Comparison of ENCODE assay signal across 8 cellular contexts in the genomic region with DNA sequence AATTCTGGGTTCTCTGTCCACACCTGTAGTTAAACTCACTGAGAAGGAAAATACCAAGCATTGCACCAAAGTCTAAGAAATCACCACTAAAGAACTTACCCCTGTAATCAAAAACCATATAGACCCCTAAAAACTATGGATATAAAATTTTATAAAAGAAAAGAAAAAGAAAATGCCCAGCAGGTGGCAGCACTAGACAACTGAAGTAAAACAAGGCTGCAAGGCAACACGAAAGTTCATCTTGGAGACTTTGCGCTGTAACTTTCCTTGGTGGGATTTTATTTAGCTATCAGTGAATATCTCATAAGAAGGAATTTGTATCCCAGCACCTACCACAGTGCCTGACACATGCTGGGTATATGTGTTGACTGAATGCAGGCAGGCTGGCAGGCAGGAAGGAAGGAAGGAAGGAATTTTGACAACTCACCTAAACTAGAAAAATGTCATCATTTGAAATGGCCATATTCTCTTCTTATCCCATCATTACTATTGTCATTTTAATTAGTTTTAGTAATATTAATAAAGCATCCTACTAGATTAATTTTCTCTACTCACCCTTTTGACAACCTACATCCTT.
DNase-seq lines count a peak whose midpoint lies in the region; ATAC-seq and TF ChIP-seq lines count a peak whose summit lies in the region.

No MANE protein-coding gene starts in this region.

- ATAC-seq in T-cell (replicated peaks in 1 of 4) (no peak), GM18511 (IDR thresholded peaks at IDR 0.05; ENCODE audit: unreplicated experiment) (no peak)

- no peak for DNase-seq in GM06990 (ENCODE audit: extremely low read depth, insufficient read length)
- peak; percentile 39 to 88 (median 77) for DNase-seq in NCI-H1417 (lab: John Stamatoyannopoulos, UW)
- DNase-seq in T-cell, result peak in 33 of 34 experiments; percentile 6 to 80 (median 58)
- peak; percentile 76 for DNase-seq in amniotic epithelial cell (ENCODE audit: low read depth)
- DNase-seq in hepatic stellate cell (ENCODE audit: low spot score), result peak; percentile 42
- DNase-seq in spleen, result no peak
- DNase-seq in GM19238 (ENCODE audit: insufficient read length, low spot score), result no peak

- no peak overlapping the region for H3K4me3 ChIP-seq in GM06990 (replicated peaks; ENCODE audit: low read depth, low read length)
- H3K4me3 ChIP-seq in spleen, result no peak overlapping the region

- TF ChIP-seq CTCF in GM06990 (IDR thresholded peaks at IDR 0.05; ENCODE audit: insufficient read depth, low read length, poor library complexity, severe bottlenecking), result peak; percentile 39
- peak; percentile 27 to 66 (median 52) for TF ChIP-seq CTCF in spleen (IDR thresholded peaks at IDR 0.05 in 8 of 11, conservative IDR thresholded peaks at IDR 0.05 in 3 of 11)

- H3K4me3 Mint-ChIP-seq in T-cell, result no peak overlapping the region

- TF ChIP-seq POLR2A in spleen (IDR thresholded peaks at IDR 0.05), result no peak

- no peaks in the 10 kb centered on the region for H3K9me3 ChIP-seq in spleen

- H3K27me3 ChIP-seq in GM06990 (replicated peaks; ENCODE audit: control insufficient read depth, insufficient read depth, low read length) (no peaks in the 10 kb centered on the region), spleen (replicated peaks in 1 of 7) (no peaks in the 10 kb centered on the region)

- peaks cover 2 to 5% (median 2%) of the 10 kb centered on the region in 3 donors for H3K4me1 Mint-ChIP-seq in T-cell

- no peaks in the 10 kb centered on the region for H3K36me3 Mint-ChIP-seq in T-cell

- H3K27me3 Mint-ChIP-seq in T-cell, result peaks cover 2 to 3% of the 10 kb centered on the region in 2 donors

- WGBS in spleen, 5 donors, result 4 to 13% (median 9%) methylated on average over 2 of the region's 2 CpGs

- no peak overlapping the region for H3K27ac ChIP-seq in spleen

- peaks cover 0 to 46% (median 26%) of the 10 kb centered on the region in 6 donors for H3K4me1 ChIP-seq in spleen

- CTCF ChIA-PET in T-cell (lab: Charles Lee), result interaction anchor here (0.6 to 6.4 kb wide), 12 partner anchors 9 to 810 kb away, joined by 3 to 108 read pairs (median 7); partner anchors contain the start of gene ETV6 (in 1 of the 2)

- intact Hi-C loops in spleen (cut with DNase I; ENCODE audit: low total_unique reads), result loop anchor here (2.0 to 10.0 kb wide), 3 partner anchors 304 to 744 kb away; no protein-coding TSS in a partner anchor

- H3K36me3 ChIP-seq in GM06990 (ENCODE audit: control insufficient read depth, insufficient read depth, low read length) (no peaks in the 10 kb centered on the region), spleen (no peaks in the 10 kb centered on the region)

- no peaks in the 10 kb centered on the region for H3K9me3 Mint-ChIP-seq in T-cell

- POLR2A ChIA-PET in T-cell (lab: Charles Lee), result interaction anchor here in 1 of 2 donors (0.6 kb wide), 1 partner anchor 689 kb away, joined by 3 read pairs; no protein-coding TSS in a partner anchor

- H3K27ac Mint-ChIP-seq in T-cell, result no peak overlapping the region

Comparison
In these comparisons a context has a peak if more than half of its experiments do, and no peak if none do; other contexts are left out.
1. DNase-seq: peak in NCI-H1417 (3 of 3), T-cell (33 of 34), amniotic epithelial cell (single experiment) and hepatic stellate cell (single experiment); none in GM06990 (single experiment), spleen (single experiment) and GM19238 (single experiment).